In genomic region chr1:244449936-244450508, GRCh38 we compare ENCODE assay signal across 9 cellular contexts. TPM values are rescaled to one million over a fixed set of nuclear protein-coding genes. Genes with fewer than 3 reads are reported as not detected.
DNase-seq lines count a peak whose midpoint lies in the region; ATAC-seq and TF ChIP-seq lines count a peak whose summit lies in the region.
"Had no signal": no experiment of that assay in that cellular context is flagged by ENCODE, and none has a peak within 500 bp of the region (broad histone marks: within the 10 kb centered on the region; RNA-seq: fewer than 3 reads in every experiment).

No MANE protein-coding gene starts in this region.

- H3K36me3 ChIP-seq in ES-I3 (ENCODE audit: insufficient read depth, low read length) (no peaks in the 10 kb centered on the region), OCI-LY7 (ENCODE audit: insufficient read depth, low read length) (peaks cover 51% of the 10 kb centered on the region), psoas muscle (ENCODE audit: insufficient read depth in 1 of 2, low read depth in 1 of 2) (no peaks in the 10 kb centered on the region)

- no peaks in the 10 kb centered on the region for H3K27me3 ChIP-seq in psoas muscle (ENCODE audit: insufficient read depth in 3 of 3, low read length in 2 of 3)

- ATAC-seq in psoas muscle (no peak), GM19023 (IDR thresholded peaks at IDR 0.05; ENCODE audit: unreplicated experiment) (no peak)

- in situ Hi-C loops in ACHN (cut with HindIII; ENCODE audit: low pct_ligation_motif_present, low pct_unique_long_range_greater_than_20kb, low sequenced_read_pairs), result no loop called here

- peak overlapping the region; percentile 98; the same call in 1 of the 2 replicates for H3K9ac ChIP-seq in ES-I3 (ENCODE audit: low read depth, low read length)

- H3K9me3 ChIP-seq in ES-I3 (ENCODE audit: control insufficient read depth, insufficient read depth, low read length) (no peaks in the 10 kb centered on the region), OCI-LY7 (ENCODE audit: low read length) (peaks cover 14% of the 10 kb centered on the region; the same call in 1 of the 2 replicates), psoas muscle (no peaks in the 10 kb centered on the region)

- H2AFZ ChIP-seq in OCI-LY7 (ENCODE audit: low read length), result peak overlapping the region; percentile 52; the same call in 1 of the 2 replicates

- peak overlapping the region; percentile 92 for H3K4me2 ChIP-seq in OCI-LY7 (ENCODE audit: low read length)

- peaks cover 27% of the 10 kb centered on the region for H4K20me1 ChIP-seq in OCI-LY7 (ENCODE audit: insufficient read depth, low read length)

- BruUV-seq in OCI-LY7 (replicated peaks; lab: Mats Ljungman, UMichigan), result no TSS peak

- H3K4me1 ChIP-seq in ES-I3 (ENCODE audit: insufficient read depth, low read length), result peaks cover 47% of the 10 kb centered on the region
- peaks cover 42% of the 10 kb centered on the region for H3K4me1 ChIP-seq in OCI-LY7 (ENCODE audit: insufficient read depth, low read length, poor library complexity, severe bottlenecking)
- peaks cover 38% of the 10 kb centered on the region for H3K4me1 ChIP-seq in psoas muscle

- DNase-seq in OCI-LY7 (ENCODE audit: low spot score) (no peak), epithelial cell of esophagus (ENCODE audit: low read depth) (no peak), psoas muscle (no peak), globus pallidus (ENCODE audit: low spot score) (no peak), ACHN (no peak), H4 (ENCODE audit: low spot score) (no peak)
- DNase-seq: activated CD8-positive, alpha-beta memory T cell treated with anti-CD3 and anti-CD28 coated beads, Interleukin-2, amount 50 U/mL, for 48 hours had no signal

- TF ChIP-seq CTCF in OCI-LY7 (conservative IDR thresholded peaks at IDR 0.05; ENCODE audit: low read length) (no peak), epithelial cell of esophagus (IDR thresholded peaks at IDR 0.05; ENCODE audit: insufficient read depth, low read depth, low read length, missing control alignments) (no peak), psoas muscle (IDR thresholded peaks at IDR 0.05) (no peak)

- 78 to 84% (median 81%) methylated on average over 8 of the region's 8 CpGs for WGBS in psoas muscle, 3 donors

- H3K4me3 ChIP-seq in OCI-LY7 (ENCODE audit: low read depth, low read length, poor library complexity, severe bottlenecking) (peak overlapping the region; percentile 98), epithelial cell of esophagus (ENCODE audit: low read length) (peak overlapping the region; percentile 90), psoas muscle (peak overlapping the region; percentile 97)

- peak overlapping the region; percentile 85 for H3K27ac ChIP-seq in OCI-LY7 (ENCODE audit: low read depth, low read length, poor library complexity, severe bottlenecking)
- peak overlapping the region; percentile 93 for H3K27ac ChIP-seq in psoas muscle

- CTCF ChIA-PET in OCI-LY7 (lab: Charles Lee; ENCODE audit: unreplicated experiment), result no interaction called here

- peaks cover 63% of the 10 kb centered on the region for H3K79me2 ChIP-seq in OCI-LY7 (ENCODE audit: insufficient read depth, low read depth, low read length)

- POLR2A ChIA-PET in OCI-LY7 (lab: Charles Lee), result interaction anchor here (0.7 to 2.8 kb wide), 5 partner anchors 8 to 248 kb away, joined by 3 to 11 read pairs (median 4); no protein-coding TSS in a partner anchor

- H3K9me2 ChIP-seq in OCI-LY7 (ENCODE audit: insufficient read depth, low read length), result no peaks in the 10 kb centered on the region

- intact Hi-C loops in OCI-LY7 (cut with micrococcal nuclease; ENCODE audit: unreplicated experiment), result loop anchor here (5.0 to 10.0 kb wide), 3 partner anchors 155 to 522 kb away; no protein-coding TSS in a partner anchor
- intact Hi-C loops in psoas muscle (cut with DNase I), result loop anchor here in 1 of 2 donors (5.0 kb wide), 1 partner anchor 202 kb away; the partner anchor contains the start of gene DESI2

RNA-seq across cellular contexts. Expression of gene ADSS2, which starts 1.7 kb away (rescaled TPM):
- total RNA-seq in OCI-LY7 (2014; rRNA removed; shearing (Covaris generic)), result 35.2 and 36.5 TPM in 2 replicates
- total RNA-seq in OCI-LY7 (2022), result 49.0 and 54.6 TPM in 2 replicates
- 10 to 100 TPM in 3 of 4 donors, 1 to 10 TPM in 1; 5.7 to 13.5 (median 11.8) TPM for total RNA-seq in psoas muscle
- 10 to 100 TPM; 11.7 to 19.2 (median 13.9) TPM for polyA plus RNA-seq in psoas muscle
- 31.3 and 36.5 TPM in 2 replicates for total RNA-seq in H4 (2014; rRNA removed; shearing (Covaris generic))

RNA-seq across cellular contexts. Expression of gene CATSPERE, which starts 11.1 kb away (rescaled TPM):
- total RNA-seq in OCI-LY7 (2014; rRNA removed; shearing (Covaris generic)), result 0.41 TPM in 1 of 2 replicates, not detected in the other
- 0.79 and 1.1 TPM in 2 replicates for total RNA-seq in OCI-LY7 (2022)
- under 1 TPM; 0.30 to 0.60 (median 0.46) TPM for total RNA-seq in psoas muscle
- polyA plus RNA-seq in psoas muscle, result under 1 TPM; 0.15 to 0.48 (median 0.22) TPM
- total RNA-seq in H4 (2014; rRNA removed; shearing (Covaris generic)), result not detected in 2 replicates
